ENCODE assay signal across 19 cellular contexts in genomic region chr2:129318581-129319421, GRCh38.
DNase-seq lines count a peak whose midpoint lies in the region; TF ChIP-seq lines count a peak whose summit lies in the region.
"Had no signal": no experiment of that assay in that cellular context is flagged by ENCODE, and none has a peak within 500 bp of the region (broad histone marks: within the 10 kb centered on the region; RNA-seq: fewer than 3 reads in every experiment).

No MANE protein-coding gene starts in this region.

- no peak overlapping the region for H2AK5ac ChIP-seq in trophoblast cell (ENCODE audit: low read length)

- H3K27me3 ChIP-seq in HUES6 (ENCODE audit: control insufficient read depth, insufficient read depth, low read length) (no peaks in the 10 kb centered on the region), trophoblast cell (ENCODE audit: insufficient read depth, low read length) (no peaks in the 10 kb centered on the region)
- H3K27me3 ChIP-seq: BLaER1 treated with 17β-estradiol and CSF1 and Interleukin-3, amounts not matched to agents 10 nM and 100 nM; colonic mucosa; tibial artery had no signal

- WGBS in trophoblast cell (ENCODE audit: extremely low coverage, insufficient coverage, insufficient read length), result no CpG with 5 or more reads among the region's 27 CpGs

- H4K91ac ChIP-seq in trophoblast cell (ENCODE audit: low read depth, low read length), result no peak overlapping the region

- H2BK5ac ChIP-seq in trophoblast cell (ENCODE audit: low read depth, low read length, poor library complexity), result no peak overlapping the region

- no peak overlapping the region for H2BK120ac ChIP-seq in trophoblast cell (ENCODE audit: insufficient read depth, low read length, poor library complexity)

- no peaks in the 10 kb centered on the region for H3K9me3 ChIP-seq in HUES6 (ENCODE audit: control insufficient read depth, insufficient read depth, low read depth, low read length)
- no peaks in the 10 kb centered on the region for H3K9me3 ChIP-seq in iPS-18c (ENCODE audit: control insufficient read depth, insufficient read depth, low read length)
- no peaks in the 10 kb centered on the region for H3K9me3 ChIP-seq in trophoblast cell (ENCODE audit: insufficient read depth, low read depth, low read length)
- H3K9me3 ChIP-seq: colonic mucosa, tibial artery had no signal

- H3K18ac ChIP-seq in trophoblast cell (ENCODE audit: low read length), result no peak overlapping the region

- no peak overlapping the region for H3K4me2 ChIP-seq in trophoblast cell (ENCODE audit: low read length)
- H3K4me2 ChIP-seq: BLaER1 treated with 17β-estradiol and CSF1 and Interleukin-3, amounts not matched to agents 10 nM and 100 nM had no signal

- no peak overlapping the region for H3K23ac ChIP-seq in trophoblast cell (ENCODE audit: low read length)

- H3K4ac ChIP-seq in trophoblast cell (ENCODE audit: low read depth, low read length), result no peak overlapping the region

- in situ Hi-C loops in GM13977 (cut with MboI; ENCODE audit: low pct_unique_long_range_greater_than_20kb, low sequenced_read_pairs, unreplicated experiment), result no loop called here

- H3K36me3 ChIP-seq in HUES6 (ENCODE audit: control insufficient read depth, insufficient read depth, low read length) (no peaks in the 10 kb centered on the region), trophoblast cell (ENCODE audit: control insufficient read depth in 1 of 2, insufficient read depth in 2 of 2, low read length in 2 of 2) (no peaks in the 10 kb centered on the region)
- H3K36me3 ChIP-seq: BLaER1 treated with 17β-estradiol and CSF1 and Interleukin-3, amounts not matched to agents 10 nM and 100 nM; colonic mucosa; tibial artery had no signal

- H4K8ac ChIP-seq in trophoblast cell (ENCODE audit: low read depth, low read length), result no peak overlapping the region

- H4K12ac ChIP-seq in trophoblast cell (ENCODE audit: low read depth, low read length), result no peak overlapping the region

- peak overlapping the region; percentile 13 for H3K9ac ChIP-seq in HUES6 (ENCODE audit: low read length)
- H3K9ac ChIP-seq in trophoblast cell (ENCODE audit: low read length), result no peak overlapping the region
- H3K9ac ChIP-seq: BLaER1 treated with 17β-estradiol and CSF1 and Interleukin-3, amounts not matched to agents 10 nM and 100 nM had no signal

- TF ChIP-seq CTCF in GM13977 (IDR thresholded peaks at IDR 0.05; ENCODE audit: extremely low read depth, insufficient read depth, missing control alignments), result no peak

- DNase-seq in DMS114 treated with DMSO at 0.1 percent for 48 hours (lab: John Stamatoyannopoulos, UW; ENCODE audit: unreplicated experiment), result peak; percentile 77
- peak; percentile 66 for DNase-seq in NCI-H748 (lab: John Stamatoyannopoulos, UW; ENCODE audit: unreplicated experiment)
- DNase-seq in T-helper 9 cell, result no peak
- no peak for DNase-seq in trophoblast cell
- DNase-seq in GM13977 (ENCODE audit: low spot score), result no peak
- no peak for DNase-seq in stimulated activated CD4-positive, alpha-beta T cell treated with anti-CD3 and anti-CD28 coated beads, Interleukin-4, amount 100 ng/mL, for 24 hours
- DNase-seq: activated T-cell treated with anti-CD3 and anti-CD28 coated beads, Interleukin-2, amount 50 U/mL, for 48 hours; colonic mucosa; DMS 273 treated with DMSO at 0.1 percent for 48 hours; GOT3; hypothalamus; IMR-90; MV-4-11; stimulated activated naive B cell treated with anti-CD40 and anti-IgM and Interleukin-4, amounts not matched to agents 10 μg/mL and 1 μg/mL and 100 μg/mL, for 72 hours; T-helper 2 cell; tibial artery had no signal

- no peak overlapping the region for H2BK12ac ChIP-seq in trophoblast cell (ENCODE audit: low read length)

- no peak overlapping the region for H3K27ac ChIP-seq in HUES6 (ENCODE audit: low read depth, low read length)
- H3K27ac ChIP-seq in trophoblast cell (ENCODE audit: low read depth, low read length), result no peak overlapping the region
- H3K27ac ChIP-seq: BLaER1 treated with 17β-estradiol and CSF1 and Interleukin-3, amounts not matched to agents 10 nM and 100 nM; colonic mucosa; tibial artery had no signal

- H3K14ac ChIP-seq in trophoblast cell (ENCODE audit: low read length), result no peak overlapping the region

- H3K79me2 ChIP-seq in trophoblast cell (ENCODE audit: control insufficient read depth, insufficient read depth, low read length, poor library complexity), result no peaks in the 10 kb centered on the region

- peak overlapping the region; percentile 49 for H3K4me3 ChIP-seq in HUES6 (ENCODE audit: low read depth, low read length)
- peak overlapping the region; percentile 31; the same call in 1 of the 2 replicates for H3K4me3 ChIP-seq in iPS-18c (ENCODE audit: insufficient read depth, low read depth, low read length)
- H3K4me3 ChIP-seq in trophoblast cell (ENCODE audit: low read depth, low read length), result no peak overlapping the region
- H3K4me3 ChIP-seq: BLaER1 treated with 17β-estradiol and CSF1 and Interleukin-3, amounts not matched to agents 10 nM and 100 nM; colonic mucosa; tibial artery had no signal

- H2AFZ ChIP-seq in trophoblast cell (ENCODE audit: insufficient read depth, low read length, poor library complexity), result no peak overlapping the region

- H3K4me1 ChIP-seq in HUES6 (ENCODE audit: control insufficient read depth, insufficient read depth, low read length) (no peaks in the 10 kb centered on the region), trophoblast cell (ENCODE audit: control insufficient read depth in 1 of 2, insufficient read depth in 2 of 2, low read length in 2 of 2) (no peaks in the 10 kb centered on the region)
- H3K4me1 ChIP-seq: BLaER1 treated with 17β-estradiol and CSF1 and Interleukin-3, amounts not matched to agents 10 nM and 100 nM; colonic mucosa; tibial artery had no signal

- H3K79me1 ChIP-seq in trophoblast cell (ENCODE audit: low read length), result no peaks in the 10 kb centered on the region

Comparison
In these comparisons a context has a peak if more than half of its experiments do, and no peak if none do; other contexts are left out.
1. DNase-seq: peak in DMS114 treated with DMSO at 0.1 percent for 48 hours (single experiment) and NCI-H748 (single experiment); none in T-helper 9 cell (single experiment), trophoblast cell (0 of 2), GM13977 (single experiment) and stimulated activated CD4-positive, alpha-beta T cell treated with anti-CD3 and anti-CD28 coated beads, Interleukin-4, amount 100 ng/mL, for 24 hours (single experiment).